Comparison of ENCODE assay signal across 18 cellular contexts in the genomic region with DNA sequence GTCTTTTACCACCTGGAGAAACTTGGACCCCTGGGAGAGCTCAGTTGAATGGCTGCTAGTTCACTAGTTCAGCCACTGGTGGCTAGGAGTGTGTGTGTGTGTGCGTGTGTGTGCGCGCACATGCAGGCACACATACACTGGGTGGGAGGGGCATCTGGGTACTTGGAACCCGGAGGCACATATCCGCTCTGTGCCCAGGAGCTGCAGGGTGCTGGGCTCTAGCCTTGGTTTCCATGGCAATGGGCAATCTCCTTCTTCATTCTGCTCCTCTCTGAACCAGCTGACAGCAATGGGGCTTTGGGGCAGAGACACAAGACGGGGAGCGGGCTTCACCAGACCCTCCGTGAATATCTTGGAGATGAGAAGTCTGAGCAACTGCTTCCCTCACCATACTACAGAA.
DNase-seq lines count a peak whose midpoint lies in the region; ATAC-seq and TF ChIP-seq lines count a peak whose summit lies in the region.
"Had no signal": no experiment of that assay in that cellular context is flagged by ENCODE, and none has a peak within 500 bp of the region (broad histone marks: within the 10 kb centered on the region; RNA-seq: fewer than 3 reads in every experiment).

No MANE protein-coding gene starts in this region.

- no peak for TF ChIP-seq CTCF in natural killer cell (IDR thresholded peaks at IDR 0.05)
- no peak for TF ChIP-seq CTCF in activated CD8-positive, alpha-beta T cell treated with anti-CD3 and anti-CD28 coated beads for 36 hours (IDR thresholded peaks at IDR 0.05)

- H3K4me3 Mint-ChIP-seq in stimulated activated effector memory CD8-positive, alpha-beta T cell treated with anti-CD3 and anti-CD28 coated beads, Interleukin-12 subunit alpha, Interleukin-12 subunit beta, amount 100 ng/mL, for 72 hours = no peak overlapping the region
- no peak overlapping the region for H3K4me3 Mint-ChIP-seq in natural killer cell
- no peak overlapping the region for H3K4me3 Mint-ChIP-seq in activated CD8-positive, alpha-beta T cell treated with anti-CD3 and anti-CD28 coated beads for 36 hours
- H3K4me3 Mint-ChIP-seq: B cell; CD4-positive, CD25-positive, alpha-beta regulatory T cell; CD8-positive, alpha-beta memory T cell; H9 had no signal

- CTCF ChIA-PET in activated CD8-positive, alpha-beta T cell treated with anti-CD3 and anti-CD28 coated beads for 36 hours (lab: Charles Lee) = interaction anchor here (1.3 kb wide), 1 partner anchor 28 kb away, joined by 4 read pairs; no protein-coding TSS in a partner anchor

- H3K27me3 Mint-ChIP-seq in natural killer cell (ENCODE audit: low read depth in 2 of 2) = peaks cover 17 to 52% of the 10 kb centered on the region in 2 donors
- no peaks in the 10 kb centered on the region for H3K27me3 Mint-ChIP-seq in activated CD8-positive, alpha-beta T cell treated with anti-CD3 and anti-CD28 coated beads for 36 hours

- no peaks in the 10 kb centered on the region for H3K9me3 Mint-ChIP-seq in stimulated activated effector memory CD8-positive, alpha-beta T cell treated with anti-CD3 and anti-CD28 coated beads, Interleukin-12 subunit alpha, Interleukin-12 subunit beta, amount 100 ng/mL, for 72 hours
- H3K9me3 Mint-ChIP-seq in natural killer cell = no peaks in the 10 kb centered on the region
- no peaks in the 10 kb centered on the region for H3K9me3 Mint-ChIP-seq in activated CD8-positive, alpha-beta T cell treated with anti-CD3 and anti-CD28 coated beads for 36 hours
- H3K9me3 Mint-ChIP-seq: CD8-positive, alpha-beta memory T cell had no signal

- POLR2A ChIA-PET in activated CD8-positive, alpha-beta T cell treated with anti-CD3 and anti-CD28 coated beads for 36 hours (lab: Charles Lee) = no interaction called here

- no peak overlapping the region for H3K27ac Mint-ChIP-seq in stimulated activated effector memory CD8-positive, alpha-beta T cell treated with anti-CD3 and anti-CD28 coated beads, Interleukin-12 subunit alpha, Interleukin-12 subunit beta, amount 100 ng/mL, for 72 hours
- no peak overlapping the region for H3K27ac Mint-ChIP-seq in natural killer cell
- no peak overlapping the region for H3K27ac Mint-ChIP-seq in activated CD8-positive, alpha-beta T cell treated with anti-CD3 and anti-CD28 coated beads for 36 hours
- H3K27ac Mint-ChIP-seq: B cell; CD8-positive, alpha-beta memory T cell; H9 had no signal

- peak; percentile 24 for ATAC-seq in stimulated activated effector memory CD8-positive, alpha-beta T cell treated with anti-CD3 and anti-CD28 coated beads, Interleukin-12 subunit alpha, Interleukin-12 subunit beta, amount 100 ng/mL, for 72 hours
- no peak for ATAC-seq in natural killer cell
- ATAC-seq in activated CD8-positive, alpha-beta T cell treated with anti-CD3 and anti-CD28 coated beads for 36 hours = no peak

- no peaks in the 10 kb centered on the region for H3K36me3 Mint-ChIP-seq in stimulated activated effector memory CD8-positive, alpha-beta T cell treated with anti-CD3 and anti-CD28 coated beads, Interleukin-12 subunit alpha, Interleukin-12 subunit beta, amount 100 ng/mL, for 72 hours
- H3K36me3 Mint-ChIP-seq in natural killer cell = no peaks in the 10 kb centered on the region
- H3K36me3 Mint-ChIP-seq in activated CD8-positive, alpha-beta T cell treated with anti-CD3 and anti-CD28 coated beads for 36 hours (ENCODE audit: low read depth) = no peaks in the 10 kb centered on the region
- H3K36me3 Mint-ChIP-seq: CD4-positive, CD25-positive, alpha-beta regulatory T cell had no signal

- DNase-seq in NCI-H2227 (lab: John Stamatoyannopoulos, UW; ENCODE audit: unreplicated experiment) (peak; percentile 40), NCI-H2227 treated with DMSO at 0.1 percent for 48 hours (lab: John Stamatoyannopoulos, UW) (no peak), cerebellar cortex (ENCODE audit: low spot score) (peak; percentile 88), medulla oblongata (ENCODE audit: extremely low spot score) (peak; percentile 20), natural killer cell (no peak)
- DNase-seq in stimulated activated effector memory CD8-positive, alpha-beta T cell treated with anti-CD3 and anti-CD28 coated beads, Interleukin-12 subunit alpha, Interleukin-12 subunit beta, amount 100 ng/mL, for 72 hours (ENCODE audit: low spot score in 2 of 2) = no peak
- DNase-seq in effector CD4-positive, alpha-beta T cell = no peak
- no peak for DNase-seq in activated CD8-positive, alpha-beta T cell treated with anti-CD3 and anti-CD28 coated beads for 36 hours
- DNase-seq: 8988T; CD8-positive, alpha-beta memory T cell; COR-L47; DMS 273 treated with DMSO at 0.1 percent for 48 hours; DMS53; DND-41; EL; H9 had no signal

- intact Hi-C loops in natural killer cell (cut with micrococcal nuclease) = no loop called here
- intact Hi-C loops in activated CD8-positive, alpha-beta T cell treated with anti-CD3 and anti-CD28 coated beads for 36 hours (cut with micrococcal nuclease) = no loop called here

- peaks cover 10% of the 10 kb centered on the region for H3K4me1 Mint-ChIP-seq in stimulated activated effector memory CD8-positive, alpha-beta T cell treated with anti-CD3 and anti-CD28 coated beads, Interleukin-12 subunit alpha, Interleukin-12 subunit beta, amount 100 ng/mL, for 72 hours
- no peaks in the 10 kb centered on the region for H3K4me1 Mint-ChIP-seq in natural killer cell
- H3K4me1 Mint-ChIP-seq in activated CD8-positive, alpha-beta T cell treated with anti-CD3 and anti-CD28 coated beads for 36 hours (ENCODE audit: low read depth) = peaks cover 3% of the 10 kb centered on the region

Comparison
In these comparisons a context has a peak if more than half of its experiments do, and no peak if none do; other contexts are left out.
1. DNase-seq: peak in NCI-H2227 (single experiment), cerebellar cortex (single experiment) and medulla oblongata (single experiment); none in NCI-H2227 treated with DMSO at 0.1 percent for 48 hours (single experiment), stimulated activated effector memory CD8-positive, alpha-beta T cell treated with anti-CD3 and anti-CD28 coated beads, Interleukin-12 subunit alpha, Interleukin-12 subunit beta, amount 100 ng/mL, for 72 hours (0 of 2), effector CD4-positive, alpha-beta T cell (single experiment), natural killer cell (single experiment) and activated CD8-positive, alpha-beta T cell treated with anti-CD3 and anti-CD28 coated beads for 36 hours (single experiment).